In the genomic region with DNA sequence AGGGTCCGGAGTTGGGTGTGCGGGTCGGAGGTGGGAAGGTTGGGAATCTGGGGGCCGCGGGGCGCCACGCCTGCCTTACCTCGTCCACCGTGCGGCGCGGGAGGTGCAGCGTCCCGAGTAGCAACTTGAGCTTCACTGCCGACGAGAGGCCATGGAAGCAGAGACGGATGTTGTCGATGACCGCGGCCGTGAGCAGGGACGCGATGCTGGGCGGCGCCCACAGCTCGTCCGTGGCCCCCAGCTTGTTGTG, we compare ENCODE assay signal across 8 cellular contexts. TPM values are rescaled to one million over a fixed set of nuclear protein-coding genes. Genes with fewer than 3 reads are reported as not detected.
DNase-seq lines count a peak whose midpoint lies in the region; ATAC-seq, FAIRE-seq and TF ChIP-seq lines count a peak whose summit lies in the region.

No MANE protein-coding gene starts in this region.

- TF ChIP-seq EP300 in GM12878 (IDR thresholded peaks at IDR 0.05; ENCODE audit: borderline replicate concordance in 1 of 2, control insufficient read depth in 1 of 2, low read depth in 2 of 2, low read length in 2 of 2) (no peak), HepG2 (IDR thresholded peaks at IDR 0.05; ENCODE audit: low read depth in 2 of 2, low read length in 2 of 2) (no peak), HepG2 (CRISPR knock-in tag; IDR thresholded peaks at IDR 0.05; ENCODE audit: borderline replicate concordance) (no peak), tibial nerve (IDR thresholded peaks at IDR 0.05) (no peak)

- FAIRE-seq in GM12878 (lab: Jason Lieb, UNC) (no peak), HepG2 (lab: Jason Lieb, UNC) (no peak)

- no TSS peak for BruUV-seq in GM12878 (replicated peaks; lab: Mats Ljungman, UMichigan)
- no TSS peak for BruUV-seq in HepG2 (replicated peaks; lab: Mats Ljungman, UMichigan)

- no peak for ATAC-seq in activated CD4-positive, alpha-beta T cell treated with anti-CD3 and anti-CD28 coated beads for 36 hours
- ATAC-seq in GM12878 (no peak; the same call in 2 of the 3 replicates), HepG2 (peak; percentile 31)

- TF ChIP-seq POLR2A in GM12878 (IDR thresholded peaks at IDR 0.05; ENCODE audit: low read depth, low read length) (no peak; the same call in 1 of the 2 replicates), HepG2 (IDR thresholded peaks at IDR 0.05; ENCODE audit: insufficient read depth in 1 of 2, low read depth in 2 of 2, low read length in 2 of 2) (no peak), tibial nerve (IDR thresholded peaks at IDR 0.05) (no peak)

- RAD21 ChIA-PET in GM12878 (lab: Charles Lee; ENCODE audit: unreplicated experiment), result interaction anchor here (0.8 to 1.1 kb wide), 2 partner anchors 133 to 135 kb away, joined by 3 to 6 read pairs; no protein-coding TSS in a partner anchor

- 0% methylated on average over 24 of the region's 27 CpGs for WGBS in GM12878 (ENCODE audit: insufficient coverage, insufficient replicate concordance, low lambda C conversion rate, missing lambda C conversion rate)
- 0% methylated on average over 7 of the region's 27 CpGs for WGBS in HepG2 (ENCODE audit: low lambda C conversion rate)
- 1% methylated on average over 23 to 27 of the region's 27 CpGs for WGBS in tibial nerve, 2 donors

- no peak for TF ChIP-seq RAD21 in GM12878 (IDR thresholded peaks at IDR 0.05; ENCODE audit: insufficient read depth, low read depth, low read length)
- TF ChIP-seq RAD21 in HepG2 (CRISPR knock-in tag; IDR thresholded peaks at IDR 0.05), result no peak

- H3K9ac ChIP-seq in GM12878 (ENCODE audit: control insufficient read depth, insufficient read depth, low read length) (peak overlapping the region; percentile 83), HepG2 (ENCODE audit: insufficient read depth, low read depth, low read length) (peak overlapping the region; percentile 99)

- H3K27me3 ChIP-seq in GM12878 (replicated peaks in 1 of 2; ENCODE audit: control insufficient read depth in 2 of 2, insufficient read depth in 2 of 2, low read length in 1 of 2), result no peaks in the 10 kb centered on the region
- no peaks in the 10 kb centered on the region; a peak in 1 of 5 replicates for H3K27me3 ChIP-seq in HepG2 (ENCODE audit: control insufficient read depth in 1 of 2, insufficient read depth in 2 of 2, low read length in 2 of 2)
- no peaks in the 10 kb centered on the region for H3K27me3 ChIP-seq in tibial nerve

- peak overlapping the region; percentile 94 for H3K27ac ChIP-seq in GM12878 (ENCODE audit: control insufficient read depth, insufficient read depth)
- peak overlapping the region; percentile 98 for H3K27ac ChIP-seq in HepG2 (ENCODE audit: extremely low read length, insufficient read depth, low read length)
- H3K27ac ChIP-seq in tibial nerve, result peak overlapping the region; percentile 93 to 99 (median 96)

- peaks cover 34% of the 10 kb centered on the region for H3K4me1 Mint-ChIP-seq in activated CD4-positive, alpha-beta T cell treated with anti-CD3 and anti-CD28 coated beads for 36 hours

- peak overlapping the region; percentile 87 for H3K4me3 Mint-ChIP-seq in activated CD4-positive, alpha-beta T cell treated with anti-CD3 and anti-CD28 coated beads for 36 hours

- peaks cover 22% of the 10 kb centered on the region for H3K36me3 Mint-ChIP-seq in activated CD4-positive, alpha-beta T cell treated with anti-CD3 and anti-CD28 coated beads for 36 hours (ENCODE audit: low read depth)

- H2AFZ ChIP-seq in GM12878 (ENCODE audit: control insufficient read depth, low read depth, low read length), result peak overlapping the region; percentile 95
- H2AFZ ChIP-seq in HepG2 (ENCODE audit: low read length), result no peak overlapping the region

- in situ Hi-C loops in GM12878 (cut with MboI), result no loop called here
- in situ Hi-C loops in HepG2 (cut with HindIII; ENCODE audit: extremely low pct_ligation_motif_present, low pct_unique_long_range_greater_than_20kb), result loop anchor here (25.0 kb wide), 1 partner anchor 179 kb away; no protein-coding TSS in a partner anchor

- SMC1A ChIA-PET in GM12878 (lab: Charles Lee; ENCODE audit: uncharacterized antibody, unreplicated experiment), result no interaction called here

- CTCF ChIA-PET in activated CD4-positive, alpha-beta T cell treated with anti-CD3 and anti-CD28 coated beads for 36 hours (lab: Charles Lee), result no interaction called here
- CTCF ChIA-PET in GM12878 (lab: Yijun Ruan, JAX), result no interaction called here
- CTCF ChIA-PET in HepG2 (lab: Yijun Ruan, JAX; ENCODE audit: low intra/inter-chr PET ratio, low total read pairs), result no interaction called here

- no peaks in the 10 kb centered on the region for H3K9me3 Mint-ChIP-seq in activated CD4-positive, alpha-beta T cell treated with anti-CD3 and anti-CD28 coated beads for 36 hours (ENCODE audit: low read depth)

- DNase-seq in activated CD4-positive, alpha-beta T cell treated with anti-CD3 and anti-CD28 coated beads for 36 hours, result no peak
- no peak for DNase-seq in activated CD4-positive, alpha-beta T cell treated with anti-CD3 and anti-CD28 coated beads for 4 hours
- DNase-seq in GM12878 (ENCODE audit: low read depth, low spot score) (no peak), HepG2 (ENCODE audit: low spot score) (no peak), tibial nerve (ENCODE audit: low spot score in 2 of 2) (no peak), DMS 273 treated with DMSO at 0.1 percent for 48 hours (lab: John Stamatoyannopoulos, UW) (no peak), NK-92 (lab: John Stamatoyannopoulos, UW; ENCODE audit: unreplicated experiment) (no peak), DMS79 (lab: John Stamatoyannopoulos, UW) (no peak)

- POLR2A ChIA-PET in activated CD4-positive, alpha-beta T cell treated with anti-CD3 and anti-CD28 coated beads for 36 hours (lab: Charles Lee), result interaction anchor here (0.7 kb wide), 1 partner anchor 362 kb away, joined by 3 read pairs; no protein-coding TSS in a partner anchor
- POLR2A ChIA-PET in GM12878 (lab: Charles Lee) (interaction anchor here (0.6 to 1.4 kb wide), 3 partner anchors 12 to 133 kb away, joined by 3 to 5 read pairs (median 5); no protein-coding TSS in a partner anchor), HepG2 (lab: Yijun Ruan, JAX) (no interaction called here)

- peak overlapping the region; percentile 95 for H3K4me3 ChIP-seq in GM12878
- H3K4me3 ChIP-seq in HepG2 (replicated peaks in 1 of 3; ENCODE audit: insufficient read depth in 1 of 3, low read depth in 2 of 3, low read length in 3 of 3), result peak overlapping the region; percentile 80 to 100 (median 99)
- H3K4me3 ChIP-seq in tibial nerve, result peak overlapping the region; percentile 58 to 99 (median 81)

- H4K20me1 ChIP-seq in GM12878 (ENCODE audit: control insufficient read depth, insufficient read depth) (no peaks in the 10 kb centered on the region), HepG2 (ENCODE audit: insufficient read depth, low read length) (peaks cover 13% of the 10 kb centered on the region)

- intact Hi-C loops in activated CD4-positive, alpha-beta T cell treated with anti-CD3 and anti-CD28 coated beads for 36 hours (cut with DNase I, micrococcal nuclease), result loop anchor here (2.0 to 5.0 kb wide), 7 partner anchors 152 to 1066 kb away; a partner anchor contains a TSS
- intact Hi-C loops in GM12878 (cut with micrococcal nuclease; ENCODE audit: unreplicated experiment) (loop anchor here (10.0 kb wide), 1 partner anchor 176 kb away; no protein-coding TSS in a partner anchor), HepG2 (cut with micrococcal nuclease; ENCODE audit: unreplicated experiment) (loop anchor here (5.0 kb wide), 1 partner anchor 439 kb away; no protein-coding TSS in a partner anchor)

- H3K27me3 Mint-ChIP-seq in activated CD4-positive, alpha-beta T cell treated with anti-CD3 and anti-CD28 coated beads for 36 hours, result no peaks in the 10 kb centered on the region

- H3K4me1 ChIP-seq in GM12878 (ENCODE audit: control insufficient read depth, insufficient read depth, low read length) (peaks cover 5% of the 10 kb centered on the region), HepG2 (ENCODE audit: insufficient read depth, low read length) (peaks cover 26% of the 10 kb centered on the region), tibial nerve (peaks cover 0 to 36% (median 2%) of the 10 kb centered on the region in 4 donors)

- no peak overlapping the region; the same call in 1 of the 2 replicates for H3K4me2 ChIP-seq in GM12878 (ENCODE audit: control insufficient read depth, insufficient read depth)
- H3K4me2 ChIP-seq in HepG2 (ENCODE audit: low read depth, low read length), result peak overlapping the region; percentile 39; the same call in 1 of the 2 replicates

- H3K79me2 ChIP-seq in GM12878 (ENCODE audit: control insufficient read depth, insufficient read depth, low read length) (peaks cover 35% of the 10 kb centered on the region), HepG2 (ENCODE audit: insufficient read depth, low read length) (peaks cover 45% of the 10 kb centered on the region)

- no peaks in the 10 kb centered on the region; the same call in 2 of the 3 replicates for H3K9me3 ChIP-seq in GM12878 (replicated peaks; ENCODE audit: control insufficient read depth, insufficient read depth, low read length)
- H3K9me3 ChIP-seq in HepG2 (ENCODE audit: low read length), result no peaks in the 10 kb centered on the region
- no peaks in the 10 kb centered on the region for H3K9me3 ChIP-seq in tibial nerve

- peak overlapping the region; percentile 79 for H3K27ac Mint-ChIP-seq in activated CD4-positive, alpha-beta T cell treated with anti-CD3 and anti-CD28 coated beads for 36 hours

- H3K36me3 ChIP-seq in GM12878 (ENCODE audit: control insufficient read depth in 2 of 2, insufficient read depth in 2 of 2, low read length in 1 of 2) (peaks cover 0 to 6% of the 10 kb centered on the region in 2 experiments; a peak in 1 of 4 replicates), HepG2 (replicated peaks in 1 of 2; ENCODE audit: control insufficient read depth in 1 of 2, insufficient read depth in 2 of 2, low read length in 2 of 2) (peaks cover 1 to 17% of the 10 kb centered on the region in 2 experiments; a peak in 3 of 5 replicates), tibial nerve (peaks cover 0 to 27% (median 0%) of the 10 kb centered on the region in 3 donors)

- TF ChIP-seq CTCF in GM12878 (IDR thresholded peaks at IDR 0.05 in 2 of 3, conservative IDR thresholded peaks at IDR 0.05 in 1 of 3; ENCODE audit: control insufficient read depth in 2 of 3, extremely low read depth in 1 of 3, insufficient read depth in 1 of 3, low read depth in 3 of 3, low read length in 3 of 3) (no peak), HepG2 (CRISPR knock-in tag; IDR thresholded peaks at IDR 0.05) (peak; percentile 23; the same call in 1 of the 2 replicates), tibial nerve (IDR thresholded peaks at IDR 0.05) (no peak)

RNA-seq across cellular contexts. Expression of a gene that starts 0.2 kb away (rescaled TPM):
- 10 to 100 TPM; 41.6 to 48.3 TPM for total RNA-seq in activated CD4-positive, alpha-beta T cell treated with anti-CD3 and anti-CD28 coated beads for 36 hours
- total RNA-seq in GM12878 (2013; cell fraction: nucleolus; rRNA removed), result 57.2 and 62.2 TPM in 2 replicates
- total RNA-seq in GM12878 (2014; rRNA removed) (17.7 and 21.6 TPM in 2 replicates), GM12878 (2014; rRNA removed; fragmentation: Illumina TruSeq; extraction: Trizol) (7.2 and 8.1 TPM in 2 replicates), GM12878 (2021) (33.8 and 35.2 TPM in 2 replicates), HepG2 (2016; rRNA removed; fragmentation: Illumina TruSeq; extraction: Trizol) (11.4 and 18.5 TPM in 2 replicates), tibial nerve (10 to 100 TPM; 32.9 to 43.1 (median 37.5) TPM)
- 7.8 TPM for polyA plus RNA-seq in GM12878 (2011; ENCODE audit: low read depth)
- polyA plus RNA-seq in GM12878 (2011; rRNA removed) (7.8 and 14.4 TPM in 2 replicates), GM12878 (2014; fragmentation: Illumina TruSeq; extraction: Trizol) (2.6 and 6.5 TPM in 2 replicates), GM12878 (2014; fragmentation: Nextera tagmentation; extraction: Ambion mirVana) (1 to 10 TPM in 1 of 2 experiments, under 1 TPM in 1; 0.39 to 2.2 TPM), GM12878 (2014; rRNA removed) (18.9 and 24.9 TPM in 2 replicates), GM12878 (2016; fragmentation: Nextera tagmentation; extraction: Ambion mirVana) (10 to 100 TPM; 37.3 to 38.6 TPM), HepG2 (2011; rRNA removed) (13.3 and 14.6 TPM in 2 replicates)
- polyA plus RNA-seq in GM12878 (2011; cell fraction: cytosol; rRNA removed), result 16.4 and 22.8 TPM in 2 replicates
- polyA plus RNA-seq in GM12878 (2011; cell fraction: nucleus; rRNA removed), result 61.3 and 74.5 TPM in 2 replicates
- polyA plus RNA-seq in GM12878 (2012), result 28.2 and 30.0 TPM in 2 replicates
- polyA minus RNA-seq in GM12878 (2011; rRNA and poly(A)+ RNA removed), result 7.6 and 15.5 TPM in 2 replicates
- polyA minus RNA-seq in GM12878 (2011; cell fraction: cytosol; rRNA and poly(A)+ RNA removed), result 11.8 and 13.4 TPM in 2 replicates
- 17.9 and 37.1 TPM in 2 replicates for polyA minus RNA-seq in GM12878 (2011; cell fraction: nucleus; rRNA and poly(A)+ RNA removed)
- total RNA-seq in HepG2 (2016; cell fraction: cytosol; rRNA removed; fragmentation: Illumina TruSeq; extraction: Trizol; ENCODE audit: low read depth), result 11.0 and 11.5 TPM in 2 replicates
- 10.3 and 19.4 TPM in 2 replicates for total RNA-seq in HepG2 (2016; cell fraction: insoluble cytoplasmic fraction; rRNA removed; fragmentation: Illumina TruSeq; extraction: Trizol)
- 15.4 and 15.7 TPM in 2 replicates for total RNA-seq in HepG2 (2016; cell fraction: membrane; rRNA removed; fragmentation: Illumina TruSeq; extraction: Trizol)
- 15.3 and 18.5 TPM in 2 replicates for total RNA-seq in HepG2 (2016; cell fraction: nucleus; rRNA removed; fragmentation: Illumina TruSeq; extraction: Trizol)
- 6.5 and 13.6 TPM in 2 replicates for polyA plus RNA-seq in HepG2 (2011; cell fraction: cytosol; rRNA removed)
- polyA plus RNA-seq in HepG2 (2011; cell fraction: nucleus; rRNA removed), result 45.3 and 58.0 TPM in 2 replicates
- 16.5 and 18.9 TPM in 2 replicates for polyA plus RNA-seq in HepG2 (2012)
- polyA plus RNA-seq in HepG2 (2016; cell fraction: cytosol; fragmentation: Illumina TruSeq; extraction: Trizol; ENCODE audit: low read depth), result 6.0 and 6.9 TPM in 2 replicates
- 18.4 and 25.2 TPM in 2 replicates for polyA plus RNA-seq in HepG2 (2016; cell fraction: insoluble cytoplasmic fraction; fragmentation: Illumina TruSeq; extraction: Trizol; ENCODE audit: low read depth)
- 9.2 and 10.2 TPM in 2 replicates for polyA plus RNA-seq in HepG2 (2016; cell fraction: membrane; fragmentation: Illumina TruSeq; extraction: Trizol; ENCODE audit: low read depth)
- 43.4 and 47.9 TPM in 2 replicates for polyA plus RNA-seq in HepG2 (2016; cell fraction: nucleus; fragmentation: Illumina TruSeq; extraction: Trizol; ENCODE audit: insufficient read depth, low read depth)
- polyA minus RNA-seq in HepG2 (2011; rRNA and poly(A)+ RNA removed; ENCODE audit: low replicate concordance), result 8.8 and 40.6 TPM in 2 replicates
- 11.3 and 19.9 TPM in 2 replicates for polyA minus RNA-seq in HepG2 (2011; cell fraction: cytosol; rRNA and poly(A)+ RNA removed)
- 29.0 and 37.0 TPM in 2 replicates for polyA minus RNA-seq in HepG2 (2011; cell fraction: nucleus; rRNA and poly(A)+ RNA removed)

RNA-seq across cellular contexts. Expression of a gene that starts 50.5 kb away (rescaled TPM):
- under 1 TPM; 0.39 to 0.55 TPM for total RNA-seq in activated CD4-positive, alpha-beta T cell treated with anti-CD3 and anti-CD28 coated beads for 36 hours
- 0.21 TPM in 1 of 2 replicates, not detected in the other for total RNA-seq in GM12878 (2013; cell fraction: nucleolus; rRNA removed)
- total RNA-seq in GM12878 (2014; rRNA removed) (under 0.01 and 0.11 TPM in 2 replicates), GM12878 (2014; rRNA removed; fragmentation: Illumina TruSeq; extraction: Trizol) (not detected in 2 replicates), GM12878 (2021) (0.19 and 0.31 TPM in 2 replicates), HepG2 (2016; rRNA removed; fragmentation: Illumina TruSeq; extraction: Trizol) (1.6 and 3.3 TPM in 2 replicates), tibial nerve (10 to 100 TPM in 1 of 4 donors, 1 to 10 TPM in 3; 1.8 to 11.1 (median 5.6) TPM)
- polyA plus RNA-seq in GM12878 (2011; ENCODE audit: low read depth), result 0.12 TPM
- polyA plus RNA-seq in GM12878 (2011; rRNA removed) (0.09 and 0.14 TPM in 2 replicates), GM12878 (2014; fragmentation: Illumina TruSeq; extraction: Trizol) (0.01 and 0.03 TPM in 2 replicates), GM12878 (2014; fragmentation: Nextera tagmentation; extraction: Ambion mirVana) (not detected), GM12878 (2014; rRNA removed) (0.08 and 0.10 TPM in 2 replicates), GM12878 (2016; fragmentation: Nextera tagmentation; extraction: Ambion mirVana) (not detected), HepG2 (2011; rRNA removed) (2.2 and 3.4 TPM in 2 replicates)
- 0.18 and 0.23 TPM in 2 replicates for polyA plus RNA-seq in GM12878 (2011; cell fraction: cytosol; rRNA removed)
- 0.57 and 0.59 TPM in 2 replicates for polyA plus RNA-seq in GM12878 (2011; cell fraction: nucleus; rRNA removed)
- polyA plus RNA-seq in GM12878 (2012), result 0.14 and 0.20 TPM in 2 replicates
- 0.46 and 3.9 TPM in 2 replicates for polyA minus RNA-seq in GM12878 (2011; rRNA and poly(A)+ RNA removed)
- polyA minus RNA-seq in GM12878 (2011; cell fraction: cytosol; rRNA and poly(A)+ RNA removed), result 0.21 TPM in 1 of 2 replicates, not detected in the other
- polyA minus RNA-seq in GM12878 (2011; cell fraction: nucleus; rRNA and poly(A)+ RNA removed), result 0.12 and 0.19 TPM in 2 replicates
- total RNA-seq in HepG2 (2016; cell fraction: cytosol; rRNA removed; fragmentation: Illumina TruSeq; extraction: Trizol; ENCODE audit: low read depth), result 0.40 and 0.53 TPM in 2 replicates
- total RNA-seq in HepG2 (2016; cell fraction: insoluble cytoplasmic fraction; rRNA removed; fragmentation: Illumina TruSeq; extraction: Trizol), result 1.7 and 3.2 TPM in 2 replicates
- total RNA-seq in HepG2 (2016; cell fraction: membrane; rRNA removed; fragmentation: Illumina TruSeq; extraction: Trizol), result 1.5 and 1.7 TPM in 2 replicates
- total RNA-seq in HepG2 (2016; cell fraction: nucleus; rRNA removed; fragmentation: Illumina TruSeq; extraction: Trizol), result 2.9 and 3.4 TPM in 2 replicates
- polyA plus RNA-seq in HepG2 (2011; cell fraction: cytosol; rRNA removed), result 4.1 and 4.4 TPM in 2 replicates
- 11.8 TPM in 2 replicates for polyA plus RNA-seq in HepG2 (2011; cell fraction: nucleus; rRNA removed)
- 1.1 and 3.9 TPM in 2 replicates for polyA plus RNA-seq in HepG2 (2012)
- 0.63 and 0.64 TPM in 2 replicates for polyA plus RNA-seq in HepG2 (2016; cell fraction: cytosol; fragmentation: Illumina TruSeq; extraction: Trizol; ENCODE audit: low read depth)
- 3.1 and 3.9 TPM in 2 replicates for polyA plus RNA-seq in HepG2 (2016; cell fraction: insoluble cytoplasmic fraction; fragmentation: Illumina TruSeq; extraction: Trizol; ENCODE audit: low read depth)
- 1.5 and 1.8 TPM in 2 replicates for polyA plus RNA-seq in HepG2 (2016; cell fraction: membrane; fragmentation: Illumina TruSeq; extraction: Trizol; ENCODE audit: low read depth)
- polyA plus RNA-seq in HepG2 (2016; cell fraction: nucleus; fragmentation: Illumina TruSeq; extraction: Trizol; ENCODE audit: insufficient read depth, low read depth), result 8.3 and 8.8 TPM in 2 replicates
- polyA minus RNA-seq in HepG2 (2011; rRNA and poly(A)+ RNA removed; ENCODE audit: low replicate concordance), result 10.6 and 14.5 TPM in 2 replicates
- 3.8 and 4.2 TPM in 2 replicates for polyA minus RNA-seq in HepG2 (2011; cell fraction: cytosol; rRNA and poly(A)+ RNA removed)
- 2.4 and 2.9 TPM in 2 replicates for polyA minus RNA-seq in HepG2 (2011; cell fraction: nucleus; rRNA and poly(A)+ RNA removed)
